In genomic region chr19:19619849-19620210, GRCh38 we compare ENCODE assay signal across 17 cellular contexts. TPM values are rescaled to one million over a fixed set of nuclear protein-coding genes. Genes with fewer than 3 reads are reported as not detected.
A peak's percentile ranks its signal among the peaks of the same experiment; 100 is the strongest.
DNase-seq lines count a peak whose midpoint lies in the region; ATAC-seq and TF ChIP-seq lines count a peak whose summit lies in the region.
"Had no signal": no experiment of that assay in that cellular context is flagged by ENCODE, and none has a peak within 500 bp of the region (broad histone marks: within the 10 kb centered on the region; RNA-seq: fewer than 3 reads in every experiment).

No MANE protein-coding gene starts in this region.

- no peaks in the 10 kb centered on the region for H3K27me3 ChIP-seq in CD4-positive, alpha-beta memory T cell (ENCODE audit: insufficient read depth, low read length)
- no peaks in the 10 kb centered on the region for H3K27me3 ChIP-seq in hepatocyte
- H3K27me3 ChIP-seq in foreskin keratinocyte: no peaks in the 10 kb centered on the region

- 79% methylated on average over 7 of the region's 7 CpGs for WGBS in hepatocyte (ENCODE audit: low lambda C conversion rate, missing lambda C conversion rate)

- peak overlapping the region in 5 of 7 donors; percentile 79 to 89 (median 86) for H3K27ac Mint-ChIP-seq in CD4-positive, alpha-beta memory T cell
- H3K27ac Mint-ChIP-seq in neural crest cell (ENCODE audit: unreplicated experiment): no peak overlapping the region

- H3K4me1 Mint-ChIP-seq in CD4-positive, alpha-beta memory T cell: peaks cover 29 to 52% (median 42%) of the 10 kb centered on the region in 4 donors
- H3K4me1 Mint-ChIP-seq in neural crest cell: peaks cover 24% of the 10 kb centered on the region

- H3K79me2 ChIP-seq in hepatocyte: no peaks in the 10 kb centered on the region

- H3K36me3 Mint-ChIP-seq in CD4-positive, alpha-beta memory T cell: peaks cover 10 to 29% of the 10 kb centered on the region in 2 donors
- no peaks in the 10 kb centered on the region for H3K36me3 Mint-ChIP-seq in neural crest cell (ENCODE audit: low read depth)

- peak overlapping the region in 1 of 8 donors; percentile 6 for H3K4me3 Mint-ChIP-seq in CD4-positive, alpha-beta memory T cell
- peak overlapping the region; percentile 43 for H3K4me3 Mint-ChIP-seq in neural crest cell

- H3K36me3 ChIP-seq in CD4-positive, alpha-beta memory T cell (ENCODE audit: insufficient read depth, low read length): peaks cover 9% of the 10 kb centered on the region
- H3K36me3 ChIP-seq in HEK293 (ENCODE audit: control insufficient read depth in 2 of 2, insufficient read depth in 1 of 2, low read length in 2 of 2): no peaks in the 10 kb centered on the region; a peak in 1 of 3 replicates
- no peaks in the 10 kb centered on the region for H3K36me3 ChIP-seq in hepatocyte (replicated peaks; ENCODE audit: insufficient read depth, low read depth)

- no peak for ATAC-seq in foreskin keratinocyte
- ATAC-seq: CD8-positive, alpha-beta T cell; HCT116 had no signal

- no peaks in the 10 kb centered on the region for H3K27me3 Mint-ChIP-seq in CD4-positive, alpha-beta memory T cell
- H3K27me3 Mint-ChIP-seq in neural crest cell (ENCODE audit: low read depth): peaks cover 6% of the 10 kb centered on the region
- H3K27me3 Mint-ChIP-seq: B cell had no signal

- H2AFZ ChIP-seq in hepatocyte: no peak overlapping the region

- H3K4me1 ChIP-seq in CD4-positive, alpha-beta memory T cell (ENCODE audit: insufficient read depth, low read length): peaks cover 40% of the 10 kb centered on the region
- H3K4me1 ChIP-seq in HEK293 (ENCODE audit: control insufficient read depth, insufficient read depth, low read length): no peaks in the 10 kb centered on the region
- H3K4me1 ChIP-seq in hepatocyte (ENCODE audit: insufficient read depth): peaks cover 7% of the 10 kb centered on the region
- H3K4me1 ChIP-seq in foreskin keratinocyte: no peaks in the 10 kb centered on the region

- no peak overlapping the region for H3K4me3 ChIP-seq in CD4-positive, alpha-beta memory T cell (ENCODE audit: low read length in 2 of 2)
- no peak overlapping the region for H3K4me3 ChIP-seq in HEK293 (ENCODE audit: low read depth, low read length)
- no peak overlapping the region for H3K4me3 ChIP-seq in hepatocyte
- H3K4me3 ChIP-seq: GM23248 had no signal

- DNase-seq in CD4-positive, alpha-beta memory T cell: peak in 1 of 5 donors; percentile 5
- no peak for DNase-seq in hepatocyte (ENCODE audit: low spot score)
- DNase-seq in neural crest cell (ENCODE audit: low read depth, low spot score): no peak
- no peak for DNase-seq in foreskin keratinocyte
- DNase-seq in amygdala (lab: John Stamatoyannopoulos, UW): no peak
- DNase-seq in activated CD4-positive, alpha-beta T cell treated with anti-CD3 and anti-CD28 coated beads, Interleukin-2, amount 50 U/mL, for 1 hour: no peak
- DNase-seq: CD8-positive, alpha-beta T cell; DND-41; GM23248; NCI-H1105 treated with DMSO at 0.1 percent for 48 hours; NCI-H1694 treated with DMSO at 0.1 percent for 48 hours; NCI-H2107; NCI-H524; SIG-M5 had no signal

- H3K9me2 ChIP-seq in hepatocyte (replicated peaks; ENCODE audit: insufficient read depth): no peaks in the 10 kb centered on the region

- intact Hi-C loops in CD4-positive, alpha-beta memory T cell (cut with micrococcal nuclease): loop anchor here (2.0 to 5.0 kb wide), 2 partner anchors 23 to 42 kb away; partner anchors contain the start of genes ATP13A1 and GMIP

- no peak overlapping the region for H3K27ac ChIP-seq in CD4-positive, alpha-beta memory T cell (ENCODE audit: low read depth, low read length)
- no peak overlapping the region for H3K27ac ChIP-seq in HEK293 (ENCODE audit: extremely low read depth, low read depth, low read length)
- peak overlapping the region; percentile 53 for H3K27ac ChIP-seq in hepatocyte
- no peak overlapping the region for H3K27ac ChIP-seq in foreskin keratinocyte
- H3K27ac ChIP-seq: GM23248 had no signal

- no peaks in the 10 kb centered on the region for H4K20me1 ChIP-seq in hepatocyte (ENCODE audit: insufficient read depth, poor library complexity, severe bottlenecking)

- no peak overlapping the region for H3K4me2 ChIP-seq in hepatocyte

- no peak for TF ChIP-seq CTCF in HEK293 (tag by site-specific recombination; IDR thresholded peaks at IDR 0.05)
- TF ChIP-seq CTCF in hepatocyte (IDR thresholded peaks at IDR 0.05; ENCODE audit: poor library complexity): no peak
- TF ChIP-seq CTCF in neural crest cell (conservative IDR thresholded peaks at IDR 0.05): no peak
- TF ChIP-seq CTCF in foreskin keratinocyte (conservative IDR thresholded peaks at IDR 0.05): no peak

- no peaks in the 10 kb centered on the region for H3K9me3 ChIP-seq in CD4-positive, alpha-beta memory T cell (ENCODE audit: control insufficient read depth in 1 of 2, low read length in 2 of 2)
- H3K9me3 ChIP-seq in HEK293 (ENCODE audit: control insufficient read depth, insufficient read depth, low read depth, low read length) (no peaks in the 10 kb centered on the region), hepatocyte (ENCODE audit: low read depth) (no peaks in the 10 kb centered on the region)

- H3K9me3 Mint-ChIP-seq in CD4-positive, alpha-beta memory T cell: no peaks in the 10 kb centered on the region
- H3K9me3 Mint-ChIP-seq in neural crest cell: no peaks in the 10 kb centered on the region
- H3K9me3 Mint-ChIP-seq: CD8-positive, alpha-beta T cell had no signal

- CTCF ChIA-PET in CD4-positive, alpha-beta memory T cell (lab: Charles Lee; ENCODE audit: partially characterized antibody): interaction anchor here (0.9 to 4.3 kb wide), 4 partner anchors 14 to 87 kb away, joined by 3 to 21 read pairs (median 4); no protein-coding TSS in a partner anchor
- CTCF ChIA-PET in HEK293 (lab: Yijun Ruan, JAX): interaction anchor here (0.7 kb wide), 1 partner anchor 108 kb away, joined by 4 read pairs; no protein-coding TSS in a partner anchor

- POLR2A ChIA-PET in CD4-positive, alpha-beta memory T cell (lab: Charles Lee; ENCODE audit: partially characterized antibody): interaction anchor here (1.0 to 6.1 kb wide), 5 partner anchors 12 to 24 kb away, joined by 3 to 56 read pairs (median 11); partner anchors contain the start of gene GMIP
- POLR2A ChIA-PET in HEK293 (lab: Yijun Ruan, JAX): no interaction called here

TF ChIP-seq in HEK293, 187 proteins besides CTCF, POLR2A, EP300 and RAD21:
- TF ChIP-seq ZNF571 (tag by site-specific recombination; IDR thresholded peaks at IDR 0.05): no peak
- 0 out of 2 replicates have a peak, but pooled peaks have one; percentile 51 for TF ChIP-seq ZFP69B (tag by site-specific recombination; IDR thresholded peaks at IDR 0.05)
- TF ChIP-seq ZNF626 (tag by site-specific recombination; IDR thresholded peaks at IDR 0.05): no peak
- no peak for TF ChIP-seq PBX3 (CRISPR knock-in tag; IDR thresholded peaks at IDR 0.05)
- TF ChIP-seq ZNF157 (tag by site-specific recombination; IDR thresholded peaks at IDR 0.05): no peak

RNA-seq across cellular contexts. Expression of gene PBX4, which starts 1.3 kb away (rescaled TPM):
- total RNA-seq in CD4-positive, alpha-beta memory T cell: 10 to 100 TPM; 46.5 to 56.3 TPM
- polyA plus RNA-seq in CD4-positive, alpha-beta memory T cell: 10 to 100 TPM in 1 of 2 donors, 1 to 10 TPM in 1; 3.9 to 11.8 TPM
- 0.64 and 3.2 TPM in 2 replicates for total RNA-seq in hepatocyte
- 2.5 and 4.3 TPM in 2 replicates for polyA plus RNA-seq in hepatocyte
- 7.5 and 7.7 TPM in 2 replicates for total RNA-seq in neural crest cell
- 1.9 and 2.3 TPM in 2 replicates for total RNA-seq in foreskin keratinocyte
- 3.1 and 3.2 TPM in 2 replicates for polyA plus RNA-seq in foreskin keratinocyte

RNA-seq across cellular contexts. Expression of gene LPAR2, which starts 8.2 kb away (rescaled TPM):
- 10 to 100 TPM; 70.7 to 72.4 TPM for total RNA-seq in CD4-positive, alpha-beta memory T cell
- 10 to 100 TPM; 27.2 to 37.7 TPM for polyA plus RNA-seq in CD4-positive, alpha-beta memory T cell
- total RNA-seq in hepatocyte (11.5 and 20.1 TPM in 2 replicates), neural crest cell (115 and 116 TPM in 2 replicates), foreskin keratinocyte (12.6 and 15.1 TPM in 2 replicates)
- polyA plus RNA-seq in hepatocyte (33.1 and 42.6 TPM in 2 replicates), foreskin keratinocyte (16.5 and 19.6 TPM in 2 replicates)

RNA-seq across cellular contexts. Expression of gene GMIP, which starts 23.6 kb away (rescaled TPM):
- total RNA-seq in CD4-positive, alpha-beta memory T cell: 100 to 1,000 TPM; 101 to 105 TPM
- 10 to 100 TPM; 28.4 to 49.7 TPM for polyA plus RNA-seq in CD4-positive, alpha-beta memory T cell
- total RNA-seq in hepatocyte (4.5 and 5.6 TPM in 2 replicates), neural crest cell (20.6 and 25.1 TPM in 2 replicates), foreskin keratinocyte (8.0 TPM in 2 replicates)
- polyA plus RNA-seq in hepatocyte (11.4 and 13.0 TPM in 2 replicates), foreskin keratinocyte (6.9 and 8.2 TPM in 2 replicates)

RNA-seq across cellular contexts. Expression of gene ATP13A1, which starts 43.6 kb away (rescaled TPM):
- total RNA-seq in CD4-positive, alpha-beta memory T cell: 100 to 1,000 TPM; 137 to 139 TPM
- 10 to 100 TPM; 21.3 to 54.7 TPM for polyA plus RNA-seq in CD4-positive, alpha-beta memory T cell
- total RNA-seq in hepatocyte (53.0 and 113 TPM in 2 replicates), neural crest cell (75.1 and 81.0 TPM in 2 replicates), foreskin keratinocyte (33.3 and 35.6 TPM in 2 replicates)
- polyA plus RNA-seq in hepatocyte (92.0 and 97.5 TPM in 2 replicates), foreskin keratinocyte (30.2 and 32.3 TPM in 2 replicates)

RNA-seq across cellular contexts. Expression of gene ZNF101, which starts 48.8 kb away (rescaled TPM):
- total RNA-seq in CD4-positive, alpha-beta memory T cell: 100 to 1,000 TPM; 152 to 156 TPM
- polyA plus RNA-seq in CD4-positive, alpha-beta memory T cell: 100 to 1,000 TPM in 1 of 2 donors, 10 to 100 TPM in 1; 97.3 to 113 TPM
- total RNA-seq in hepatocyte (3.3 and 5.9 TPM in 2 replicates), neural crest cell (16.2 and 18.2 TPM in 2 replicates), foreskin keratinocyte (12.3 and 12.6 TPM in 2 replicates)
- polyA plus RNA-seq in hepatocyte (3.6 and 5.1 TPM in 2 replicates), foreskin keratinocyte (6.0 and 6.1 TPM in 2 replicates)
